Comparison of ENCODE assay signal across 17 cellular contexts in genomic region chr3:197542741-197543454, GRCh38. TPM values are rescaled to one million over a fixed set of nuclear protein-coding genes. Genes with fewer than 3 reads are reported as not detected.
DNase-seq lines count a peak whose midpoint lies in the region; ATAC-seq, FAIRE-seq and TF ChIP-seq lines count a peak whose summit lies in the region.
"Had no signal": no experiment of that assay in that cellular context is flagged by ENCODE, and none has a peak within 500 bp of the region (broad histone marks: within the 10 kb centered on the region; RNA-seq: fewer than 3 reads in every experiment).

No MANE protein-coding gene starts in this region.

- H3K36me3 ChIP-seq in H7 (replicated peaks; ENCODE audit: control insufficient read depth, insufficient read depth, low read length) (no peaks in the 10 kb centered on the region; the same call in 1 of the 2 replicates), left lung (peaks cover 0 to 3% of the 10 kb centered on the region in 2 donors), PC-9 (ENCODE audit: low read depth) (no peaks in the 10 kb centered on the region), kidney (ENCODE audit: control insufficient read depth in 1 of 2, insufficient read depth in 2 of 2, low read length in 2 of 2) (peaks cover 10 to 13% of the 10 kb centered on the region in 2 donors)
- H3K36me3 ChIP-seq: HAP-1 had no signal

- H3F3A ChIP-seq in PC-9 (ENCODE audit: insufficient read depth, low read depth), result peaks cover 34% of the 10 kb centered on the region

- H3K9me2 ChIP-seq in PC-9 (ENCODE audit: insufficient read depth), result no peaks in the 10 kb centered on the region

- POLR2A ChIA-PET in PC-9 (lab: Charles Lee; ENCODE audit: unreplicated experiment), result no interaction called here

- H3K9ac ChIP-seq in kidney (ENCODE audit: low read length in 2 of 2), result no peak overlapping the region
- H3K9ac ChIP-seq: KMS-11 had no signal

- no peak overlapping the region for H3K4me3 ChIP-seq in H7 (ENCODE audit: insufficient read depth, low read depth, low read length)
- H3K4me3 ChIP-seq in left lung, result no peak overlapping the region
- no peak overlapping the region for H3K4me3 ChIP-seq in PC-9
- no peak overlapping the region for H3K4me3 ChIP-seq in kidney (ENCODE audit: low read length in 2 of 2)
- H3K4me3 ChIP-seq: HAP-1 had no signal

- intact Hi-C loops in left lung (cut with DNase I) (no loop called here), PC-9 (cut with micrococcal nuclease; ENCODE audit: unreplicated experiment) (no loop called here), kidney (cut with DNase I) (no loop called here)

- ATAC-seq in left lung (peak; percentile 54), SK-N-SH treated with all-trans-retinoic acid at 6 μM for 48 hours (no peak)
- ATAC-seq: left colon had no signal

- DNase-seq in H7 (peak; percentile 33), cerebellar cortex (ENCODE audit: low spot score) (peak; percentile 69), left lung (peak in 1 of 2 donors; percentile 68), NCI-H2171 treated with DMSO at 0.1 percent for 48 hours (lab: John Stamatoyannopoulos, UW) (no peak), PC-9 (no peak), kidney (no peak)
- DNase-seq: left colon, NCI-H1417 treated with DMSO at 0.1 percent for 48 hours, NCI-H526 treated with DMSO at 0.1 percent for 48 hours, occipital lobe had no signal

- H3K27ac ChIP-seq in 22Rv1 (peak overlapping the region; percentile 88), left lung (peak overlapping the region in 1 of 2 donors; percentile 33), PC-9 (no peak overlapping the region), kidney (ENCODE audit: low read depth in 2 of 2, low read length in 2 of 2) (no peak overlapping the region)
- H3K27ac ChIP-seq: KMS-11 had no signal

- H3K9me3 ChIP-seq in left lung (no peaks in the 10 kb centered on the region), PC-9 (ENCODE audit: insufficient read depth, low read depth) (no peaks in the 10 kb centered on the region), kidney (ENCODE audit: control insufficient read depth in 1 of 2, low read length in 2 of 2) (no peaks in the 10 kb centered on the region)
- H3K9me3 ChIP-seq: HAP-1 had no signal

- BruUV-seq in PC-9 (replicated peaks; lab: Mats Ljungman, UMichigan), result no TSS peak

- FAIRE-seq in kidney (lab: Jason Lieb, UNC), result no peak
- FAIRE-seq: astrocyte, colon, urothelium cell line had no signal

- H3K27me3 ChIP-seq in H7 (ENCODE audit: control insufficient read depth, insufficient read depth, low read length), result 0 out of 2 replicates have a peak, but pooled peaks cover 3% of the 10 kb centered on the region
- H3K27me3 ChIP-seq in left lung, result no peaks in the 10 kb centered on the region
- H3K27me3 ChIP-seq in PC-9 (ENCODE audit: insufficient read depth, low read depth), result no peaks in the 10 kb centered on the region

- no peaks in the 10 kb centered on the region for H4K20me1 ChIP-seq in PC-9 (ENCODE audit: insufficient read depth)

- CTCF ChIA-PET in PC-9 (lab: Charles Lee), result interaction anchor here (0.6 to 0.7 kb wide), 2 partner anchors 8 to 99 kb away, joined by 3 to 9 read pairs; no protein-coding TSS in a partner anchor

- TF ChIP-seq CTCF in 22Rv1 (IDR thresholded peaks at IDR 0.05) (no peak), left lung (IDR thresholded peaks at IDR 0.05) (no peak), PC-9 (conservative IDR thresholded peaks at IDR 0.05) (no peak), kidney (IDR thresholded peaks at IDR 0.05; ENCODE audit: borderline replicate concordance, extremely low read depth, insufficient read depth) (no peak)

- H3K4me2 ChIP-seq in PC-9, result no peak overlapping the region
- H3K4me2 ChIP-seq: KMS-11 had no signal

- peaks cover 0 to 42% of the 10 kb centered on the region in 2 donors for H3K4me1 ChIP-seq in left lung
- H3K4me1 ChIP-seq in PC-9 (replicated peaks; ENCODE audit: insufficient read depth), result peaks cover 36% of the 10 kb centered on the region
- H3K4me1 ChIP-seq in kidney (ENCODE audit: control insufficient read depth in 1 of 2, insufficient read depth in 1 of 2, low read depth in 1 of 2, low read length in 2 of 2), result peaks cover 0 to 2% of the 10 kb centered on the region in 2 donors
- H3K4me1 ChIP-seq: HAP-1 had no signal

- H2AFZ ChIP-seq in PC-9, result no peak overlapping the region

- no peaks in the 10 kb centered on the region for H3K79me2 ChIP-seq in PC-9 (ENCODE audit: low read depth)

TF ChIP-seq in SK-N-SH treated with all-trans-retinoic acid at 6 μM for 48 hours, 23 proteins besides CTCF, POLR2A, EP300 and RAD21 (continues in another document):
- TF ChIP-seq RARB (CRISPR knock-in tag; IDR thresholded peaks at IDR 0.05) (no peak), CREB5 (CRISPR knock-in tag; IDR thresholded peaks at IDR 0.05; ENCODE audit: low read depth) (no peak), ZNF70 (CRISPR knock-in tag; IDR thresholded peaks at IDR 0.05) (no peak), CSRNP3 (CRISPR knock-in tag; IDR thresholded peaks at IDR 0.05) (no peak), ZFP30 (CRISPR knock-in tag; IDR thresholded peaks at IDR 0.05) (no peak), TCF4 (CRISPR knock-in tag; IDR thresholded peaks at IDR 0.05; ENCODE audit: borderline replicate concordance) (no peak), PPARA (CRISPR knock-in tag; IDR thresholded peaks at IDR 0.05; ENCODE audit: borderline replicate concordance) (no peak), TSHZ2 (CRISPR knock-in tag; IDR thresholded peaks at IDR 0.05) (no peak), SNAI2 (CRISPR knock-in tag; IDR thresholded peaks at IDR 0.05) (no peak), POU6F1 (CRISPR knock-in tag; IDR thresholded peaks at IDR 0.05; ENCODE audit: borderline replicate concordance, low read depth) (no peak), TOX (CRISPR knock-in tag; IDR thresholded peaks at IDR 0.05; ENCODE audit: borderline replicate concordance) (no peak), ZFP3 (CRISPR knock-in tag; IDR thresholded peaks at IDR 0.05) (no peak), ISL1 (CRISPR knock-in tag; IDR thresholded peaks at IDR 0.05) (no peak)

RNA-seq across cellular contexts. Expression of gene BDH1, which starts 12.9 kb away (rescaled TPM):
- 25.3 and 25.7 TPM in 2 replicates for total RNA-seq in H7 (2014; rRNA removed; shearing (Covaris generic))
- total RNA-seq in left lung, result 10 to 100 TPM; 15.5 to 22.0 TPM
- 51.7 and 55.1 TPM in 2 replicates for total RNA-seq in PC-9 (2021)
- total RNA-seq in kidney, result 21.2 TPM
- polyA plus RNA-seq in kidney (ENCODE audit: insufficient read depth, low read depth, low replicate concordance), result 49.6 TPM

Comparison
In these comparisons a context has a peak if more than half of its experiments do, and no peak if none do; other contexts are left out.
1. DNase-seq: peak in H7 (single experiment) and cerebellar cortex (single experiment); none in NCI-H2171 treated with DMSO at 0.1 percent for 48 hours (single experiment), PC-9 (0 of 2) and kidney (single experiment).